Comparison of ENCODE assay signal across 19 cellular contexts in genomic region chr19:34904521-34904845, GRCh38. TPM values are rescaled to one million over a fixed set of nuclear protein-coding genes. Genes with fewer than 3 reads are reported as not detected.
DNase-seq lines count a peak whose midpoint lies in the region; ATAC-seq, FAIRE-seq and TF ChIP-seq lines count a peak whose summit lies in the region.
"Had no signal": no experiment of that assay in that cellular context is flagged by ENCODE, and none has a peak within 500 bp of the region (broad histone marks: within the 10 kb centered on the region; RNA-seq: fewer than 3 reads in every experiment).

No MANE protein-coding gene starts in this region.

- no peak for TF ChIP-seq EP300 in H1 (IDR thresholded peaks at IDR 0.05; ENCODE audit: borderline replicate concordance in 1 of 2, low read depth in 2 of 2, low read length in 2 of 2)
- TF ChIP-seq EP300 in suprapubic skin (IDR thresholded peaks at IDR 0.05), result no peak

- no peak overlapping the region for H2AFZ ChIP-seq in H9 (ENCODE audit: low read length)
- peak overlapping the region; percentile 92; the same call in 1 of the 2 replicates for H2AFZ ChIP-seq in H1 (ENCODE audit: low read length)

- no peak overlapping the region for H2AK5ac ChIP-seq in H9 (ENCODE audit: insufficient read length, low read length)
- no peak overlapping the region for H2AK5ac ChIP-seq in H1 (ENCODE audit: low read depth, low read length)

- H3K14ac ChIP-seq in H9 (ENCODE audit: insufficient read depth, low read length), result no peak overlapping the region
- H3K14ac ChIP-seq in H1 (ENCODE audit: insufficient read length), result no peak overlapping the region

- H3K56ac ChIP-seq in H9 (ENCODE audit: insufficient read length, low read depth, low read length) (no peak overlapping the region), H1 (replicated peaks; ENCODE audit: insufficient read length, low read depth, low read length) (no peak overlapping the region)

- no peak overlapping the region for H2BK5ac ChIP-seq in H9 (ENCODE audit: insufficient read length, low read length)
- H2BK5ac ChIP-seq in H1 (ENCODE audit: low read depth, low read length), result no peak overlapping the region

- H3K27ac ChIP-seq in H9 (ENCODE audit: insufficient read length, low read depth, low read length) (no peak overlapping the region), H1 (ENCODE audit: low read depth, low read length) (no peak overlapping the region), iPS-20b (ENCODE audit: low read length) (no peak overlapping the region), suprapubic skin (no peak overlapping the region)
- H3K27ac ChIP-seq: KMS-11 had no signal

- ATAC-seq in HG02973 (IDR thresholded peaks at IDR 0.05; ENCODE audit: unreplicated experiment), result no peak
- ATAC-seq: HepG2, SK-N-SH treated with all-trans-retinoic acid at 6 μM for 48 hours had no signal

- H2BK15ac ChIP-seq in H9 (ENCODE audit: low read depth, low read length) (no peak overlapping the region), H1 (ENCODE audit: low read length) (no peak overlapping the region)

- H4K91ac ChIP-seq in H9 (ENCODE audit: insufficient read length, low read depth, low read length), result no peak overlapping the region
- H4K91ac ChIP-seq in H1 (replicated peaks; ENCODE audit: insufficient read length, low read length), result no peak overlapping the region

- H3K4me2 ChIP-seq in H9 (ENCODE audit: insufficient read depth, insufficient read length, low read length), result peak overlapping the region; percentile 71
- peak overlapping the region; percentile 92 to 98 for H3K4me2 ChIP-seq in H1 (ENCODE audit: insufficient read depth in 1 of 2, low read depth in 2 of 2, low read length in 2 of 2)
- H3K4me2 ChIP-seq: KMS-11 had no signal

- H3K23me2 ChIP-seq in H9 (ENCODE audit: insufficient read length, low read depth, low read length, poor library complexity, severe bottlenecking) (peaks cover 8% of the 10 kb centered on the region), H1 (ENCODE audit: low read depth, low read length) (peaks cover 10% of the 10 kb centered on the region)

- H3K79me1 ChIP-seq in H9 (ENCODE audit: insufficient read depth, low read depth, low read length, poor library complexity, severe bottlenecking) (no peaks in the 10 kb centered on the region), H1 (ENCODE audit: low read depth, low read length) (no peaks in the 10 kb centered on the region)

- H3K4me3 ChIP-seq in H1 (ENCODE audit: extremely low read depth in 1 of 4, insufficient read depth in 2 of 4, low read depth in 3 of 4, low read length in 4 of 4), result peak overlapping the region; percentile 38 to 62 (median 46); a peak in 7 of 8 replicates
- H3K4me3 ChIP-seq in iPS-20b (ENCODE audit: low read length), result peak overlapping the region; percentile 49; the same call in 1 of the 2 replicates
- H3K4me3 ChIP-seq in suprapubic skin, result no peak overlapping the region

- H3K36me3 Mint-ChIP-seq in H9 (ENCODE audit: insufficient read depth in 1 of 3, low read depth in 3 of 3), result peaks cover 0 to 3% (median 0%) of the 10 kb centered on the region in 3 experiments; a peak in 1 of 7 replicates
- H3K36me3 Mint-ChIP-seq: CD14-positive monocyte had no signal

- H3K79me2 ChIP-seq in H9 (ENCODE audit: insufficient read depth, low read length) (no peaks in the 10 kb centered on the region), H1 (ENCODE audit: control insufficient read depth in 1 of 2, insufficient read depth in 2 of 2, low read length in 2 of 2) (no peaks in the 10 kb centered on the region)

- no peak overlapping the region for H4K5ac ChIP-seq in H9 (ENCODE audit: insufficient read length, low read depth, low read length)
- H4K5ac ChIP-seq in H1 (ENCODE audit: insufficient read length, low read depth, low read length), result no peak overlapping the region

- H3K9me3 Mint-ChIP-seq in H9, result peaks cover 0 to 11% of the 10 kb centered on the region in 2 experiments; a peak in 3 of 5 replicates

- peak overlapping the region; percentile 50; the same call in 1 of the 2 replicates for H3K9ac ChIP-seq in ES-I3 (ENCODE audit: low read depth, low read length)
- H3K9ac ChIP-seq in H9 (ENCODE audit: extremely low read depth, insufficient read length, low read length), result no peak overlapping the region
- H3K9ac ChIP-seq in H1 (replicated peaks in 1 of 4; ENCODE audit: extremely low read depth in 1 of 4, low read depth in 3 of 4, low read length in 3 of 4), result no peak overlapping the region
- H3K9ac ChIP-seq in iPS-20b (ENCODE audit: low read depth, low read length), result no peak overlapping the region
- H3K9ac ChIP-seq: KMS-11 had no signal

- no CpG with 5 or more reads among the region's 6 CpGs for WGBS in H9 (ENCODE audit: extremely low coverage, insufficient read length, low lambda C conversion rate)
- WGBS in H1 (ENCODE audit: extremely low coverage in 1 of 2, insufficient coverage in 1 of 2, insufficient read length in 1 of 2, insufficient replicate concordance in 2 of 2, low coverage in 1 of 2, low lambda C conversion rate in 2 of 2, missing lambda C conversion rate in 1 of 2), 2 experiments, result 21% methylated on average over 6 of the region's 6 CpGs; no CpG with 5 or more reads in 1 of the 2 experiments
- WGBS in suprapubic skin, result 18% methylated on average over 6 of the region's 6 CpGs

- no peak overlapping the region for H2BK20ac ChIP-seq in H9 (ENCODE audit: low read depth, low read length, poor library complexity, severe bottlenecking)
- no peak overlapping the region for H2BK20ac ChIP-seq in H1 (ENCODE audit: low read length)

- H3K18ac ChIP-seq in H9 (ENCODE audit: insufficient read length, low read depth, low read length), result no peak overlapping the region
- H3K18ac ChIP-seq in H1 (ENCODE audit: extremely low read depth, low read length), result no peak overlapping the region

- no peak for TF ChIP-seq POLR2A in H1 (IDR thresholded peaks at IDR 0.05; ENCODE audit: control extremely low read depth in 1 of 2, low read depth in 2 of 2, low read length in 2 of 2)
- TF ChIP-seq POLR2A in suprapubic skin (IDR thresholded peaks at IDR 0.05), result no peak

- no peak overlapping the region for H3K4ac ChIP-seq in H9 (ENCODE audit: low read depth, low read length)
- H3K4ac ChIP-seq in H1 (replicated peaks; ENCODE audit: insufficient read length, low read depth, low read length), result no peak overlapping the region

- no peaks in the 10 kb centered on the region for H3K4me1 ChIP-seq in ES-I3 (ENCODE audit: insufficient read depth, low read length)
- H3K4me1 ChIP-seq in H9 (ENCODE audit: insufficient read depth, low read length), result peaks cover 4% of the 10 kb centered on the region
- peaks cover 0 to 8% (median 3%) of the 10 kb centered on the region in 4 experiments; a peak in 5 of 7 replicates for H3K4me1 ChIP-seq in H1 (replicated peaks in 1 of 4; ENCODE audit: control insufficient read depth in 3 of 4, insufficient read depth in 4 of 4, low read length in 3 of 4)
- H3K4me1 ChIP-seq in iPS-20b (ENCODE audit: insufficient read depth, low read length), result no peaks in the 10 kb centered on the region; the same call in 1 of the 2 replicates
- H3K4me1 ChIP-seq in suprapubic skin, result peaks cover 8% of the 10 kb centered on the region
- H3K4me1 ChIP-seq: Caco-2 had no signal

- H3K36me3 ChIP-seq in ES-I3 (ENCODE audit: insufficient read depth, low read length), result no peaks in the 10 kb centered on the region
- no peaks in the 10 kb centered on the region for H3K36me3 ChIP-seq in H1 (ENCODE audit: control insufficient read depth in 2 of 4, insufficient read depth in 4 of 4, low read length in 3 of 4)
- H3K36me3 ChIP-seq in iPS-20b (ENCODE audit: insufficient read depth, low read depth, low read length), result no peaks in the 10 kb centered on the region
- H3K36me3 ChIP-seq in suprapubic skin, result no peaks in the 10 kb centered on the region

- TF ChIP-seq RAD21 in H1 (IDR thresholded peaks at IDR 0.05 in 1 of 2, conservative IDR thresholded peaks at IDR 0.05 in 1 of 2; ENCODE audit: low read depth in 2 of 2, low read length in 2 of 2), result peak; percentile 44 to 48

- FAIRE-seq in H1 (lab: Jason Lieb, UNC), result no peak
- FAIRE-seq: HepG2 had no signal

- no peaks in the 10 kb centered on the region for H4K20me1 ChIP-seq in H9 (ENCODE audit: control insufficient read depth, insufficient read depth, insufficient read length)
- no peaks in the 10 kb centered on the region for H4K20me1 ChIP-seq in H1 (replicated peaks in 1 of 2; ENCODE audit: control insufficient read depth in 1 of 2, insufficient read depth in 2 of 2, low read length in 2 of 2)

- peaks cover 79% of the 10 kb centered on the region for H3K27me3 Mint-ChIP-seq in H9 (ENCODE audit: low read depth)

- H4K8ac ChIP-seq in H9 (replicated peaks; ENCODE audit: insufficient read length, low read depth, low read length) (no peak overlapping the region), H1 (ENCODE audit: extremely low read depth, insufficient read depth, low read length) (no peak overlapping the region)

- CTCF ChIA-PET in H1 (lab: Charles Lee; ENCODE audit: partially characterized antibody), result interaction anchor here (1.0 to 2.3 kb wide), 5 partner anchors 15 to 90 kb away, joined by 3 to 7 read pairs (median 3); no protein-coding TSS in a partner anchor

- peak; percentile 26; the same call in 2 of the 3 replicates for TF ChIP-seq CTCF in H9 (conservative IDR thresholded peaks at IDR 0.05)
- TF ChIP-seq CTCF in H1 (IDR thresholded peaks at IDR 0.05; ENCODE audit: control extremely low read depth in 1 of 3, insufficient read depth in 1 of 3, low read depth in 1 of 3, low read length in 3 of 3), result peak in 2 of 3 experiments; percentile 15 to 30; a peak in 3 of 4 replicates
- TF ChIP-seq CTCF in suprapubic skin (IDR thresholded peaks at IDR 0.05), result no peak

- no peak overlapping the region for H2BK12ac ChIP-seq in H9 (ENCODE audit: insufficient read length, low read depth, low read length)
- H2BK12ac ChIP-seq in H1 (ENCODE audit: low read depth, low read length), result no peak overlapping the region

- H3K9me3 ChIP-seq in ES-I3 (ENCODE audit: control insufficient read depth, insufficient read depth, low read length) (no peaks in the 10 kb centered on the region), H9 (ENCODE audit: control insufficient read depth, low read depth, low read length) (no peaks in the 10 kb centered on the region), H1 (ENCODE audit: insufficient read depth in 2 of 2, low read depth in 1 of 2, low read length in 1 of 2) (no peaks in the 10 kb centered on the region), iPS-20b (ENCODE audit: insufficient read depth, low read depth, low read length) (no peaks in the 10 kb centered on the region), suprapubic skin (no peaks in the 10 kb centered on the region)
- H3K9me3 ChIP-seq: Caco-2 had no signal

- no peak overlapping the region for H3T11ph ChIP-seq in H9 (ENCODE audit: low read length)

- DNase-seq in H9, result no peak
- no peak for DNase-seq in H1 (ENCODE audit: low read depth in 1 of 2, low spot score in 2 of 2)
- no peak for DNase-seq in suprapubic skin (ENCODE audit: low spot score in 2 of 2)
- no peak for DNase-seq in NCI-H1105 (lab: John Stamatoyannopoulos, UW)
- DNase-seq: ACHN, AML-193, Caco-2, NCI-H1048, NCI-H146, NCI-H2081 treated with DMSO at 0.1 percent for 48 hours, NCI-H510A treated with DMSO at 0.1 percent for 48 hours, SHP77 had no signal

- H3K4me1 Mint-ChIP-seq in H9, result peaks cover 9 to 17% of the 10 kb centered on the region in 2 experiments
- H3K4me1 Mint-ChIP-seq: CD14-positive monocyte had no signal

- no peak overlapping the region for H3K23ac ChIP-seq in H9 (ENCODE audit: insufficient read length, low read depth, low read length)
- H3K23ac ChIP-seq in H1 (ENCODE audit: insufficient read length), result no peak overlapping the region

- POLR2A ChIA-PET in H1 (lab: Charles Lee; ENCODE audit: partially characterized antibody), result interaction anchor here (0.5 to 3.5 kb wide), 7 partner anchors 16 to 1327 kb away, joined by 3 to 15 read pairs (median 3); partner anchors contain the start of genes GRAMD1A and ZNF30

- H3K4me3 Mint-ChIP-seq in H9, result peak overlapping the region; percentile 56 to 78; a peak in 3 of 5 replicates

- H3K27me3 ChIP-seq in H9 (ENCODE audit: insufficient read depth, low read length) (peaks cover 13% of the 10 kb centered on the region; the same call in 1 of the 2 replicates), H1 (replicated peaks in 1 of 4; ENCODE audit: control insufficient read depth in 3 of 4, extremely low read depth in 1 of 4, insufficient read depth in 3 of 4, low read length in 3 of 4) (peaks cover 20 to 32% (median 27%) of the 10 kb centered on the region in 4 experiments), iPS-20b (ENCODE audit: insufficient read depth, low read length) (peaks cover 30% of the 10 kb centered on the region; the same call in 1 of the 2 replicates), suprapubic skin (peaks cover 53% of the 10 kb centered on the region)

- no peak overlapping the region for H3K27ac Mint-ChIP-seq in H9

- H2BK120ac ChIP-seq in H9 (ENCODE audit: low read depth, low read length, poor library complexity, severe bottlenecking) (no peak overlapping the region), H1 (replicated peaks; ENCODE audit: low read depth, low read length) (no peak overlapping the region)

RNA-seq across cellular contexts. Expression of gene ZNF30, which starts 22.2 kb away (rescaled TPM):
- total RNA-seq in H9 (2021) (6.5 and 8.3 TPM in 2 replicates), suprapubic skin (1 to 10 TPM in 2 of 4 donors, under 1 TPM in 2; 0.44 to 3.4 (median 1.5) TPM)
- 4.7 TPM in 2 replicates for total RNA-seq in H1 (2021; fragmentation: NEBNext Ultra II Directional; extraction: Animal tissue kit (Norgen Biotek cat#: 25700))
- 1.1 and 2.0 TPM in 2 replicates for polyA plus RNA-seq in H1 (2011; rRNA removed)
- polyA plus RNA-seq in H1 (2011; cell fraction: cytosol; rRNA removed), result 3.4 TPM
- polyA plus RNA-seq in H1 (2011; cell fraction: nucleus; rRNA removed), result 2.7 TPM
- polyA plus RNA-seq in H1 (2012, experiment 1 of 2), result 3.7 to 6.3 TPM (median 4.2 TPM) in 4 replicates
- 0.38 TPM for polyA plus RNA-seq in H1 (2012, experiment 2 of 2)
- polyA plus RNA-seq in H1 (2013, experiment 1 of 2), result 2.8 TPM
- polyA plus RNA-seq in H1 (2013, experiment 2 of 2), result 2.6 TPM
- polyA minus RNA-seq in H1 (2011; rRNA and poly(A)+ RNA removed), result 6.1 and 6.5 TPM in 2 replicates
- polyA minus RNA-seq in H1 (2011; cell fraction: cytosol; rRNA and poly(A)+ RNA removed), result 5.4 TPM
- 5.1 TPM for polyA minus RNA-seq in H1 (2011; cell fraction: nucleus; rRNA and poly(A)+ RNA removed)

RNA-seq across cellular contexts. Expression of gene ZNF792, which starts 59.5 kb away (rescaled TPM):
- total RNA-seq in H9 (2021), result 7.6 and 8.3 TPM in 2 replicates
- 6.0 and 7.2 TPM in 2 replicates for total RNA-seq in H1 (2021; fragmentation: NEBNext Ultra II Directional; extraction: Animal tissue kit (Norgen Biotek cat#: 25700))
- polyA plus RNA-seq in H1 (2011; rRNA removed), result 1.9 and 2.5 TPM in 2 replicates
- 2.6 TPM for polyA plus RNA-seq in H1 (2011; cell fraction: cytosol; rRNA removed)
- polyA plus RNA-seq in H1 (2011; cell fraction: nucleus; rRNA removed), result 3.6 TPM
- 2.9 to 3.2 TPM (median 3.1 TPM) in 4 replicates for polyA plus RNA-seq in H1 (2012, experiment 1 of 2)
- polyA plus RNA-seq in H1 (2012, experiment 2 of 2), result 1.9 TPM
- polyA plus RNA-seq in H1 (2013, experiment 1 of 2), result 2.8 TPM
- polyA plus RNA-seq in H1 (2013, experiment 2 of 2), result 2.8 TPM
- 17.4 and 19.9 TPM in 2 replicates for polyA minus RNA-seq in H1 (2011; rRNA and poly(A)+ RNA removed)
- polyA minus RNA-seq in H1 (2011; cell fraction: cytosol; rRNA and poly(A)+ RNA removed), result 5.2 TPM
- polyA minus RNA-seq in H1 (2011; cell fraction: nucleus; rRNA and poly(A)+ RNA removed), result 16.5 TPM
- total RNA-seq in suprapubic skin, result 1 to 10 TPM; 2.5 to 6.5 (median 3.7) TPM

Comparison
In these comparisons a context has a peak if more than half of its experiments do, and no peak if none do; other contexts are left out.
1. CTCF ChIP-seq: peak in H9 (single experiment) and H1 (2 of 3); none in suprapubic skin (0 of 2).